12 cellular contexts compared by ENCODE assay signal in the genomic region with DNA sequence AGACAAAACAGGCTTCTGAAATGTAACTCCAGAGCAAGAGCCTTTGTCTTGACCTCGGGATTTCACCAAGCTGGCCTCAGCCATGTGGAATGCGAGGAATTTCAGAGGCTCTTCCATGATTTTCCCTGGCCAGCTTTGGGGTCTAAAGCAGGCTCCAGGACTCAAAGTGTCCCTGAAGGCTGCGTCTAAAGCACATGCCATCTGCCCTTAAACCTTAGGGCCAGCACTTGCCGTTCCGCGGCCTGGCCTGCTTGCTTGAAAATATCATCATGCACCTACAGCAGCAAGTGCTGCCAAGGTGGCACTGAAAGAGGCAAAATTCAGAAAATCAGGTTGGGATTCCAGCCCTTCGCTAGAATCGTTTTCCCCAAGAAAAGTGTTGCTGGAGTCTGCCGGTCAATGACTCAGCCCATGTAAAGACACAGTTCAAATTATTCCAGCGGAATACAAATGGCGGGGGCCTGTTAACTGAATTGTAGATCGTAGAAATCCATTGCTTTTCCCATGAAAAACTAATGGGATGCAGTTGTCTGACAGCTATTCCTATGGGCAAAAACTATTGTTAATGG.
DNase-seq lines count a peak whose midpoint lies in the region; ATAC-seq and TF ChIP-seq lines count a peak whose summit lies in the region.
"Had no signal": no experiment of that assay in that cellular context is flagged by ENCODE, and none has a peak within 500 bp of the region (broad histone marks: within the 10 kb centered on the region; RNA-seq: fewer than 3 reads in every experiment).

No MANE protein-coding gene starts in this region.

- peak overlapping the region; percentile 36; the same call in 1 of the 2 replicates for H3K4me3 ChIP-seq in HUES6 (ENCODE audit: low read depth, low read length)
- no peak overlapping the region for H3K4me3 ChIP-seq in dorsolateral prefrontal cortex
- no peak overlapping the region for H3K4me3 ChIP-seq in thoracic aorta
- no peak overlapping the region for H3K4me3 ChIP-seq in suprapubic skin

- H3K4me1 Mint-ChIP-seq in activated CD8-positive, alpha-beta memory T cell treated with anti-CD3 and anti-CD28 coated beads, Interleukin-2, amount 10 ng/mL, durations not matched to agents 7 days and 5 days: no peaks in the 10 kb centered on the region

- TF ChIP-seq CTCF in dorsolateral prefrontal cortex (IDR thresholded peaks at IDR 0.05 in 54 of 56, conservative IDR thresholded peaks at IDR 0.05 in 2 of 56; ENCODE audit: low read depth in 1 of 56, partially characterized antibody in 56 of 56) (no peak), thoracic aorta (IDR thresholded peaks at IDR 0.05) (no peak), suprapubic skin (IDR thresholded peaks at IDR 0.05) (no peak)

- peaks cover 15% of the 10 kb centered on the region for H3K4me1 ChIP-seq in HUES6 (ENCODE audit: control insufficient read depth, insufficient read depth, low read length)
- H3K4me1 ChIP-seq in thoracic aorta (ENCODE audit: control insufficient read depth in 1 of 2, low read depth in 2 of 2): peaks cover 8 to 11% of the 10 kb centered on the region in 2 donors
- peaks cover 29% of the 10 kb centered on the region for H3K4me1 ChIP-seq in suprapubic skin

- H3K9me3 Mint-ChIP-seq in activated CD8-positive, alpha-beta memory T cell treated with anti-CD3 and anti-CD28 coated beads, Interleukin-2, amount 10 ng/mL, durations not matched to agents 7 days and 5 days (ENCODE audit: low read depth): no peaks in the 10 kb centered on the region
- H3K9me3 Mint-ChIP-seq: central memory CD8-positive, alpha-beta T cell; stimulated activated naive CD8-positive, alpha-beta T cell treated with anti-CD3 and anti-CD28 coated beads, Interleukin-15, Interleukin-2, amounts not matched to agents 100 ng/mL and 50 ng/mL, for 24 hours had no signal

- CTCF ChIA-PET in activated CD8-positive, alpha-beta memory T cell treated with anti-CD3 and anti-CD28 coated beads, Interleukin-2, amount 10 ng/mL, durations not matched to agents 7 days and 5 days (lab: Charles Lee): no interaction called here

- H3K36me3 Mint-ChIP-seq in activated CD8-positive, alpha-beta memory T cell treated with anti-CD3 and anti-CD28 coated beads, Interleukin-2, amount 10 ng/mL, durations not matched to agents 7 days and 5 days: peaks cover 3% of the 10 kb centered on the region

- DNase-seq in dorsolateral prefrontal cortex: peak in 1 of 10 donors; percentile 66
- peak; percentile 97 for DNase-seq in islet precursor cell
- no peak for DNase-seq in thoracic aorta (ENCODE audit: low spot score)
- DNase-seq in amygdala (lab: John Stamatoyannopoulos, UW): no peak
- DNase-seq in suprapubic skin (ENCODE audit: low spot score in 2 of 2): no peak
- no peak for DNase-seq in activated CD4-positive, CD25-positive, alpha-beta regulatory T cell (lab: John Stamatoyannopoulos, UW)
- no peak for DNase-seq in activated CD8-positive, alpha-beta memory T cell treated with anti-CD3 and anti-CD28 coated beads, Interleukin-2, amount 10 ng/mL, durations not matched to agents 7 days and 5 days
- DNase-seq: NCI-H1048, WERI-Rb-1 had no signal

- H3K9me3 ChIP-seq in HUES6 (ENCODE audit: control insufficient read depth, insufficient read depth, low read depth, low read length): no peaks in the 10 kb centered on the region
- H3K9me3 ChIP-seq in thoracic aorta: no peaks in the 10 kb centered on the region
- no peaks in the 10 kb centered on the region for H3K9me3 ChIP-seq in suprapubic skin

- no peaks in the 10 kb centered on the region for H3K27me3 ChIP-seq in HUES6 (ENCODE audit: control insufficient read depth, insufficient read depth, low read length)
- H3K27me3 ChIP-seq in dorsolateral prefrontal cortex: no peaks in the 10 kb centered on the region
- H3K27me3 ChIP-seq in thoracic aorta (replicated peaks; ENCODE audit: insufficient read depth): no peaks in the 10 kb centered on the region
- H3K27me3 ChIP-seq in suprapubic skin: no peaks in the 10 kb centered on the region

- H3K27ac ChIP-seq in HUES6 (ENCODE audit: low read depth, low read length) (peak overlapping the region; percentile 89; the same call in 1 of the 2 replicates), dorsolateral prefrontal cortex (peak overlapping the region in 31 of 59 donors; percentile 1 to 64 (median 28)), thoracic aorta (peak overlapping the region; percentile 16 to 29), suprapubic skin (no peak overlapping the region)
- H3K27ac ChIP-seq: WERI-Rb-1 had no signal

- 63% methylated on average over 12 of the region's 12 CpGs for WGBS in suprapubic skin

- no peak overlapping the region for H3K27ac Mint-ChIP-seq in activated CD8-positive, alpha-beta memory T cell treated with anti-CD3 and anti-CD28 coated beads, Interleukin-2, amount 10 ng/mL, durations not matched to agents 7 days and 5 days
- H3K27ac Mint-ChIP-seq: stimulated activated naive CD8-positive, alpha-beta T cell treated with anti-CD3 and anti-CD28 coated beads, Interleukin-15, Interleukin-2, amounts not matched to agents 100 ng/mL and 50 ng/mL, for 24 hours had no signal

- H3K27me3 Mint-ChIP-seq in activated CD8-positive, alpha-beta memory T cell treated with anti-CD3 and anti-CD28 coated beads, Interleukin-2, amount 10 ng/mL, durations not matched to agents 7 days and 5 days: no peaks in the 10 kb centered on the region
- H3K27me3 Mint-ChIP-seq: central memory CD8-positive, alpha-beta T cell; stimulated activated naive CD8-positive, alpha-beta T cell treated with anti-CD3 and anti-CD28 coated beads, Interleukin-15, Interleukin-2, amounts not matched to agents 100 ng/mL and 50 ng/mL, for 24 hours had no signal

- H3K36me3 ChIP-seq in HUES6 (ENCODE audit: control insufficient read depth, insufficient read depth, low read length): no peaks in the 10 kb centered on the region
- no peaks in the 10 kb centered on the region for H3K36me3 ChIP-seq in thoracic aorta
- no peaks in the 10 kb centered on the region for H3K36me3 ChIP-seq in suprapubic skin
- H3K36me3 ChIP-seq: WERI-Rb-1 had no signal

- intact Hi-C loops in dorsolateral prefrontal cortex (cut with DNase I): no loop called here

- TF ChIP-seq EP300 in suprapubic skin (IDR thresholded peaks at IDR 0.05): no peak

- no peak for TF ChIP-seq POLR2A in suprapubic skin (IDR thresholded peaks at IDR 0.05)

- peak overlapping the region; percentile 74 for H3K9ac ChIP-seq in HUES6 (ENCODE audit: low read length)

- H3K4me3 Mint-ChIP-seq in activated CD8-positive, alpha-beta memory T cell treated with anti-CD3 and anti-CD28 coated beads, Interleukin-2, amount 10 ng/mL, durations not matched to agents 7 days and 5 days: no peak overlapping the region
- H3K4me3 Mint-ChIP-seq: central memory CD8-positive, alpha-beta T cell; stimulated activated naive CD8-positive, alpha-beta T cell treated with anti-CD3 and anti-CD28 coated beads, Interleukin-15, Interleukin-2, amounts not matched to agents 100 ng/mL and 50 ng/mL, for 24 hours had no signal

- ATAC-seq in thoracic aorta (ENCODE audit: insufficient number of reproducible peaks, low FRiP score, low read depth): no peak
- no peak for ATAC-seq in activated CD8-positive, alpha-beta memory T cell treated with anti-CD3 and anti-CD28 coated beads, Interleukin-2, amount 10 ng/mL, durations not matched to agents 7 days and 5 days
